ENCODE assay signal across 9 cellular contexts in the genomic region with DNA sequence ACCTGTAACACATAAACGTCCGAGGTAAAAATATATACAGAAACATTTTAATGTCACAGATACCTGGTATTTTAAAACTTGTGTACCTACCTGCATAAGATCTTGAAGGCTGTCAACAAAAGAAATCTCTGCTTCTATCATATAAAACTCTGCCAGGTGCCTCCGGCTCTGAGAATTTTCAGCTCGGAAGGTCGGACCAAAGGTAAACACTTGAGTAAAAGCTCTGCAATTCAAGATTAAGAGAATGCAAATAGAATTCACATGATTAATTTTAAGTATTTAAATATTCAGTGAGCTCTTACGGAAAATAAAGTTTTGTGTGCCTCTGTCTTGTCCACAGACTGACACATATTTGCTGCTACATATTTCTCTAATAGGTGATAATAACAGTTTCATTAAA.
"Had no signal": no experiment of that assay in that cellular context is flagged by ENCODE, and none has a peak within 500 bp of the region (broad histone marks: within the 10 kb centered on the region; RNA-seq: fewer than 3 reads in every experiment).

No MANE protein-coding gene starts in this region.

- H3K9me3 ChIP-seq: HAP-1 had no signal

- DNase-seq: GM23248, GOT3, H7, HFFc6, KBM-7 had no signal

- H3K9ac ChIP-seq: GM23248 had no signal

- H3K27ac ChIP-seq: GM23248, HL-60 had no signal

- H2AFZ ChIP-seq: GM23248 had no signal

- H3K4me3 ChIP-seq: GM23248, HAP-1 had no signal

- ATAC-seq: HCT116, HepG2 had no signal
